28 cellular contexts compared by ENCODE assay signal in genomic region chr9:104280711-104281110, GRCh38.
"Had no signal": no experiment of that assay in that cellular context is flagged by ENCODE, and none has a peak within 500 bp of the region (broad histone marks: within the 10 kb centered on the region; RNA-seq: fewer than 3 reads in every experiment).

No MANE protein-coding gene starts in this region.

- ATAC-seq: left cardiac atrium; left lung; lower lobe of right lung; natural killer cell; right lobe of liver; stimulated activated naive B cell treated with anti-CD40 and anti-IgM and Interleukin-4, amounts not matched to agents 10 μg/mL and 1 μg/mL and 100 μg/mL, for 72 hours; stimulated activated naive CD8-positive, alpha-beta T cell treated with anti-CD3 and anti-CD28 coated beads, Interleukin-15, Interleukin-2, amounts not matched to agents 100 U/mL and 50 U/mL, for 24 hours; upper lobe of right lung had no signal

- DNase-seq: hippocampal formation; left cardiac atrium; left lung; lower lobe of right lung; mammary epithelial cell; mesenchymal stem cell; naive B cell; natural killer cell; nephron progenitor cell; occipital lobe; right lobe of liver; stimulated activated CD4-positive, alpha-beta T cell treated with anti-CD3 and anti-CD28 coated beads, Interleukin-1b, Interleukin-23, amount 100 ng/mL, for 48 hours; stimulated activated CD4-positive, alpha-beta T cell treated with anti-CD3 and anti-CD28 coated beads, Interleukin-2, amount 100 ng/mL, for 48 hours; stimulated activated CD4-positive, alpha-beta T cell treated with anti-CD3 and anti-CD28 coated beads, Interleukin-4, amount 100 ng/mL, for 4 hours; stimulated activated CD8-positive, alpha-beta memory T cell treated with anti-CD3 and anti-CD28 coated beads, Interleukin-4, amount 100 ng/mL, for 48 hours; stimulated activated naive B cell treated with anti-CD40 and anti-IgM and Interleukin-4, amounts not matched to agents 10 μg/mL and 1 μg/mL and 100 μg/mL, for 72 hours; stimulated activated naive CD8-positive, alpha-beta T cell treated with anti-CD3 and anti-CD28 coated beads, Interleukin-15, Interleukin-2, amounts not matched to agents 100 U/mL and 50 U/mL, for 24 hours; stomach; testis; tibial artery; upper lobe of right lung; uterus had no signal

- H3K27me3 Mint-ChIP-seq: naive B cell; progenitor cell of endocrine pancreas; stimulated activated naive B cell treated with anti-CD40 and anti-IgM and Interleukin-4, amounts not matched to agents 10 μg/mL and 1 μg/mL and 100 μg/mL, for 72 hours had no signal

- H3K9me3 Mint-ChIP-seq: neural progenitor cell had no signal

- H3K9me3 ChIP-seq: lower lobe of right lung, neutrophil, right atrium auricular region, right lobe of liver, stomach, testis, tibial artery, upper lobe of right lung, uterus had no signal

- H3K36me3 Mint-ChIP-seq: naive B cell; natural killer cell; neural progenitor cell; stimulated activated naive B cell treated with anti-CD40 and anti-IgM and Interleukin-4, amounts not matched to agents 10 μg/mL and 1 μg/mL and 100 μg/mL, for 72 hours had no signal

- H3K4me3 Mint-ChIP-seq: naive B cell; natural killer cell; nephron progenitor cell; neural progenitor cell; stimulated activated naive B cell treated with anti-CD40 and anti-IgM and Interleukin-4, amounts not matched to agents 10 μg/mL and 1 μg/mL and 100 μg/mL, for 72 hours had no signal

- H3K4me1 ChIP-seq: left lung, lower lobe of right lung, neural progenitor cell, right atrium auricular region, right lobe of liver, testis, upper lobe of right lung, uterus had no signal

- H3K27ac ChIP-seq: left lung, lower lobe of right lung, neural progenitor cell, neutrophil, right atrium auricular region, right lobe of liver, stomach, testis, tibial artery, upper lobe of right lung, uterus had no signal

- H3K27ac Mint-ChIP-seq: naive B cell; natural killer cell; nephron progenitor cell; neural progenitor cell; progenitor cell of endocrine pancreas; stimulated activated naive B cell treated with anti-CD40 and anti-IgM and Interleukin-4, amounts not matched to agents 10 μg/mL and 1 μg/mL and 100 μg/mL, for 72 hours had no signal

- H3K9ac ChIP-seq: neural progenitor cell had no signal

- H2AFZ ChIP-seq: neural progenitor cell had no signal

- H3K4me2 ChIP-seq: neural progenitor cell, smooth muscle cell had no signal

- H3K27me3 ChIP-seq: left lung, neural progenitor cell, neutrophil, right atrium auricular region, right lobe of liver, stomach, testis, tibial artery, upper lobe of right lung, uterus had no signal

- FAIRE-seq: keratinocyte had no signal

- H3K36me3 ChIP-seq: left lung, lower lobe of right lung, neural progenitor cell, neutrophil, right atrium auricular region, right lobe of liver, stomach, tibial artery, upper lobe of right lung, uterus had no signal

- H3K4me3 ChIP-seq: left lung, lower lobe of right lung, neural progenitor cell, right atrium auricular region, right lobe of liver, smooth muscle cell, stomach, testis, tibial artery, upper lobe of right lung, uterus had no signal

- H3K4me1 Mint-ChIP-seq: naive B cell; natural killer cell; neural progenitor cell; stimulated activated naive B cell treated with anti-CD40 and anti-IgM and Interleukin-4, amounts not matched to agents 10 μg/mL and 1 μg/mL and 100 μg/mL, for 72 hours had no signal
